In the genomic region with DNA sequence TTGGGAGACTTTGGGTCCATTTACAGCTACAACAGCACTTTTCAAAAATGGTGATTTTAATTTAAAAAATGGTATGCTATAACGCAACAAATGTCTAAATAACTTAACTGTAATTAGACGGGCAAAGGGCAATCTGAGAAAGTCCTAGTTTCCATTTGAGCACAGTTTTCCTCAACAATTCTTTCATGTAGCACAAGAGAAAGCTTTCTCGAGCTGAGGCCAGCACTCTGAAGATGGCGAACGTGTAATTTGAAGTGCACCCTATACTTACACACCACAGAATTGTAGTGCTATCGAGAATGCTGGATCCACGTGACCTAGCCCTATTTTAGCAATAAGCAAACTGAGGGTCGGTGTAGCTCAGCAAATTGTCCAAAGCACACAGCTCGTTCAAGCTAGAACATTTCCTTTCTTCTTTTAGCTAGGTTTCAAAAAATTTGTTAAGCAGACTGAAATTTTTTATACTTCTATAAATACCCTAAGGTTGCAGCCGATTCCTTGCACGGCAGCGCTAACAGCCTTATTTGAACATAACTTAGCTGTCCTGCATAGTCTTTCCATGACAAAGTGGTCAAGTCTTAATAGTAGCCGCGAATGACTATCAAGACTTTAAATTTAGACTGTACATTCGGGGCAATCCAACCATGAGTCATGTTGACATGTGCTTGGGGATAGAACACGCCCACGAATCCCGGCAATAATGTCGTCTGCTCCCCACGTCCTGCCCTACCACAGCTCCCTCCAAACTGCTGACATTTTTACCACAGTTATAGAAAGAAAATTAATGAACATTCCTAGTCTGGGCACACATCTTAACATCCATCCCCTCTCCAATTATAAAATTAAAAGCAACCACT, we compare ENCODE assay signal across 8 cellular contexts. TPM values are rescaled to one million over a fixed set of nuclear protein-coding genes. Genes with fewer than 3 reads are reported as not detected.
DNase-seq lines count a peak whose midpoint lies in the region; ATAC-seq, FAIRE-seq and TF ChIP-seq lines count a peak whose summit lies in the region.

No MANE protein-coding gene starts in this region.

- WGBS in body of pancreas, 2 donors, result 79 to 87% methylated on average over 20 of the region's 20 CpGs

- DNase-seq in LHCN-M2 (ENCODE audit: low read depth) (peak; percentile 86), body of pancreas (no peak), left colon (peak in 1 of 2 donors; percentile 52), tibial artery (peak; percentile 63 to 83), kidney (no peak), NCI-H2029 treated with DMSO at 0.1 percent for 48 hours (lab: John Stamatoyannopoulos, UW) (no peak), NCI-H748 (lab: John Stamatoyannopoulos, UW; ENCODE audit: unreplicated experiment) (no peak)

- intact Hi-C loops in body of pancreas (cut with DNase I) (no loop called here), left colon (cut with DNase I, micrococcal nuclease) (loop anchor here in 1 of 2 donors (10.0 kb wide), 1 partner anchor 530 kb away; no protein-coding TSS in a partner anchor), tibial artery (cut with DNase I; ENCODE audit: low total_unique reads) (loop anchor here (2.0 kb wide), 1 partner anchor 52 kb away; no protein-coding TSS in a partner anchor), kidney (cut with DNase I) (no loop called here)

- no peak overlapping the region for H3K9ac ChIP-seq in kidney (ENCODE audit: low read length in 2 of 2)

- no peak overlapping the region for H2AFZ ChIP-seq in ACC112 (ENCODE audit: low read length, unreplicated experiment)

- ATAC-seq in body of pancreas (peak; percentile 9), left colon (peak; percentile 38)

- peaks cover 23% of the 10 kb centered on the region for H3K79me2 ChIP-seq in ACC112 (ENCODE audit: control insufficient read depth, insufficient read depth, low read length, unreplicated experiment)

- no peak for TF ChIP-seq CTCF in body of pancreas (IDR thresholded peaks at IDR 0.05)
- TF ChIP-seq CTCF in tibial artery (IDR thresholded peaks at IDR 0.05), result no peak
- TF ChIP-seq CTCF in kidney (IDR thresholded peaks at IDR 0.05; ENCODE audit: borderline replicate concordance, extremely low read depth, insufficient read depth), result no peak

- H3K36me3 ChIP-seq in ACC112 (ENCODE audit: insufficient read depth, low read length) (peaks cover 28% of the 10 kb centered on the region), body of pancreas (replicated peaks in 1 of 2; ENCODE audit: insufficient read depth in 1 of 2, low read depth in 2 of 2) (peaks cover 20% of the 10 kb centered on the region in 2 donors), tibial artery (peaks cover 34 to 43% (median 39%) of the 10 kb centered on the region in 3 donors), kidney (ENCODE audit: control insufficient read depth in 1 of 2, insufficient read depth in 2 of 2, low read length in 2 of 2) (peaks cover 31 to 46% of the 10 kb centered on the region in 2 donors)

- H3K9me3 ChIP-seq in body of pancreas (no peaks in the 10 kb centered on the region), tibial artery (no peaks in the 10 kb centered on the region), kidney (ENCODE audit: control insufficient read depth in 1 of 2, low read length in 2 of 2) (no peaks in the 10 kb centered on the region)

- no peaks in the 10 kb centered on the region for H3K27me3 ChIP-seq in ACC112 (ENCODE audit: insufficient read depth, low read length)
- H3K27me3 ChIP-seq in body of pancreas, result no peaks in the 10 kb centered on the region
- no peaks in the 10 kb centered on the region for H3K27me3 ChIP-seq in tibial artery

- peak in 1 of 3 donors; percentile 18 for TF ChIP-seq POLR2A in body of pancreas (IDR thresholded peaks at IDR 0.05)

- FAIRE-seq in kidney (lab: Jason Lieb, UNC), result no peak

- H3K27ac ChIP-seq in ACC112 (ENCODE audit: low read depth, low read length) (peak overlapping the region; percentile 97), body of pancreas (peak overlapping the region in 3 of 4 donors; percentile 30 to 100 (median 52)), tibial artery (peak overlapping the region; percentile 100), kidney (ENCODE audit: low read depth in 2 of 2, low read length in 2 of 2) (peak overlapping the region in 1 of 2 donors; percentile 65)

- H3K4me1 ChIP-seq in ACC112 (ENCODE audit: control insufficient read depth, insufficient read depth, low read length, unreplicated experiment) (peaks cover 53% of the 10 kb centered on the region), body of pancreas (peaks cover 37% of the 10 kb centered on the region), tibial artery (peaks cover 0 to 58% (median 40%) of the 10 kb centered on the region in 4 donors), kidney (ENCODE audit: control insufficient read depth in 1 of 2, insufficient read depth in 1 of 2, low read depth in 1 of 2, low read length in 2 of 2) (peaks cover 10 to 11% of the 10 kb centered on the region in 2 donors)

- H3K4me3 ChIP-seq in ACC112 (ENCODE audit: low read depth, low read length), result no peak overlapping the region
- H3K4me3 ChIP-seq in body of pancreas, result no peak overlapping the region
- no peak overlapping the region for H3K4me3 ChIP-seq in tibial artery
- no peak overlapping the region for H3K4me3 ChIP-seq in kidney (ENCODE audit: low read length in 2 of 2)

RNA-seq across cellular contexts. Expression of gene KLF6, which starts 10.0 kb away (rescaled TPM):
- total RNA-seq in LHCN-M2 (2014; rRNA removed) (30.7 and 35.9 TPM in 2 replicates), body of pancreas (100 to 1,000 TPM in 1 of 2 donors, 10 to 100 TPM in 1; 92.1 to 294 TPM), left colon (100 to 1,000 TPM; 359 to 434 TPM), kidney (230 TPM)
- polyA plus RNA-seq in LHCN-M2 (2012), result 48.4 TPM
- polyA plus RNA-seq in kidney (ENCODE audit: insufficient read depth, low read depth, low replicate concordance), result 27.8 TPM

Comparison
In these comparisons a context has a peak if more than half of its experiments do, and no peak if none do; other contexts are left out.
1. DNase-seq: peak in LHCN-M2 (single experiment) and tibial artery (2 of 2); none in body of pancreas (0 of 4), kidney (single experiment), NCI-H2029 treated with DMSO at 0.1 percent for 48 hours (single experiment) and NCI-H748 (single experiment).